1 cellular context compared by ENCODE assay signal in the genomic region with DNA sequence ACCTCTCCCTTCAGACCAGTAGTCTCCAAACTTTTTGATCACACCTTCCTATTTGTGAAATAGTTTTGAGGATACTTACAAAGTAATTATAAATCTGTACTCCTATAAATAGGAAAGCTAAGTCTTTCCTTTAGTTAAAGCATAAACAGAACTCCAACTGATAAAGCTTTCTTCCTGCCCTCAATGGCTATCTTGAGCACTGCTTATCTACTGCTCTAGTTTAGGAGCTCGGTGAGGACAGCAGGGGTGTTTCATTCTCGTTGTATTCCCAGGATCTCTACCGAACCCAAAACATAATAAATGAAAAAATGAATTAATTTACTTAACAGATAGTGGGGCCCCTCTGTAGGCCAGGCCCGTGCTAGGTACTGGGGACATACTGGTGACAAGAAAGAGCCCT.
TF ChIP-seq lines count a peak whose summit lies in the region.

No MANE protein-coding gene starts in this region.

TF ChIP-seq in K562, 482 proteins besides CTCF, POLR2A, EP300 and RAD21:
- TF ChIP-seq ARID1B (IDR thresholded peaks at IDR 0.05) (0 out of 2 replicates have a peak, but pooled peaks have one; percentile 31), RCOR1 (IDR thresholded peaks at IDR 0.05; ENCODE audit: borderline replicate concordance in 1 of 2, low read depth in 2 of 2, low read length in 2 of 2) (peak in 1 of 2 experiments; percentile 81; a peak in 2 of 4 replicates), CBFA2T3 (IDR thresholded peaks at IDR 0.05) (peak; percentile 37; the same call in 1 of the 2 replicates), SMARCA4 (IDR thresholded peaks at IDR 0.05) (peak; percentile 19; the same call in 1 of the 2 replicates), KDM1A (IDR thresholded peaks at IDR 0.05) (peak in 1 of 2 experiments; percentile 11; a peak in 1 of 4 replicates), GATAD2A (IDR thresholded peaks at IDR 0.05) (no peak), TCF3 (CRISPR knock-in tag; IDR thresholded peaks at IDR 0.05) (no peak)
- TF ChIP-seq, protein P1, sequence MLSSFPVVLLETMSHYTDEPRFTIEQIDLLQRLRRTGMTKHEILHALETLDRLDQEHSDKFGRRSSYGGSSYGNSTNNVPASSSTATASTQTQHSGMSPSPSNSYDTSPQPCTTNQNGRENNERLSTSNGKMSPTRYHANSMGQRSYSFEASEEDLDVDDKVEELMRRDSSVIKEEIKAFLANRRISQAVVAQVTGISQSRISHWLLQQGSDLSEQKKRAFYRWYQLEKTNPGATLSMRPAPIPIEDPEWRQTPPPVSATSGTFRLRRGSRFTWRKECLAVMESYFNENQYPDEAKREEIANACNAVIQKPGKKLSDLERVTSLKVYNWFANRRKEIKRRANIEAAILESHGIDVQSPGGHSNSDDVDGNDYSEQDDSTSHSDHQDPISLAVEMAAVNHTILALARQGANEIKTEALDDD (IDR thresholded peaks at IDR 0.05) = 0 out of 2 replicates have a peak, but pooled peaks have one; percentile 19
- TF ChIP-seq, protein P2, sequence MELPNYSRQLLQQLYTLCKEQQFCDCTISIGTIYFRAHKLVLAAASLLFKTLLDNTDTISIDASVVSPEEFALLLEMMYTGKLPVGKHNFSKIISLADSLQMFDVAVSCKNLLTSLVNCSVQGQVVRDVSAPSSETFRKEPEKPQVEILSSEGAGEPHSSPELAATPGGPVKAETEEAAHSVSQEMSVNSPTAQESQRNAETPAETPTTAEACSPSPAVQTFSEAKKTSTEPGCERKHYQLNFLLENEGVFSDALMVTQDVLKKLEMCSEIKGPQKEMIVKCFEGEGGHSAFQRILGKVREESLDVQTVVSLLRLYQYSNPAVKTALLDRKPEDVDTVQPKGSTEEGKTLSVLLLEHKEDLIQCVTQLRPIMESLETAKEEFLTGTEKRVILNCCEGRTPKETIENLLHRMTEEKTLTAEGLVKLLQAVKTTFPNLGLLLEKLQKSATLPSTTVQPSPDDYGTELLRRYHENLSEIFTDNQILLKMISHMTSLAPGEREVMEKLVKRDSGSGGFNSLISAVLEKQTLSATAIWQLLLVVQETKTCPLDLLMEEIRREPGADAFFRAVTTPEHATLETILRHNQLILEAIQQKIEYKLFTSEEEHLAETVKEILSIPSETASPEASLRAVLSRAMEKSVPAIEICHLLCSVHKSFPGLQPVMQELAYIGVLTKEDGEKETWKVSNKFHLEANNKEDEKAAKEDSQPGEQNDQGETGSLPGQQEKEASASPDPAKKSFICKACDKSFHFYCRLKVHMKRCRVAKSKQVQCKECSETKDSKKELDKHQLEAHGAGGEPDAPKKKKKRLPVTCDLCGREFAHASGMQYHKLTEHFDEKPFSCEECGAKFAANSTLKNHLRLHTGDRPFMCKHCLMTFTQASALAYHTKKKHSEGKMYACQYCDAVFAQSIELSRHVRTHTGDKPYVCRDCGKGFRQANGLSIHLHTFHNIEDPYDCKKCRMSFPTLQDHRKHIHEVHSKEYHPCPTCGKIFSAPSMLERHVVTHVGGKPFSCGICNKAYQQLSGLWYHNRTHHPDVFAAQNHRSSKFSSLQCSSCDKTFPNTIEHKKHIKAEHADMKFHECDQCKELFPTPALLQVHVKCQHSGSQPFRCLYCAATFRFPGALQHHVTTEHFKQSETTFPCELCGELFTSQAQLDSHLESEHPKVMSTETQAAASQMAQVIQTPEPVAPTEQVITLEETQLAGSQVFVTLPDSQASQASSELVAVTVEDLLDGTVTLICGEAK (IDR thresholded peaks at IDR 0.05) = peak; percentile 44; the same call in 1 of the 2 replicates
- TF ChIP-seq, protein P2 (CRISPR knock-in tag; IDR thresholded peaks at IDR 0.05) = no peak
TF ChIP-seq in K562: peak in this region for 7.
